In genomic region chr6:5030596-5031136, GRCh38 we compare ENCODE assay signal across 1 cellular context.
TF ChIP-seq lines count a peak whose summit lies in the region.

No MANE protein-coding gene starts in this region.

TF ChIP-seq in K562, 482 proteins besides CTCF, POLR2A, EP300 and RAD21 (continued from another document):
- TF ChIP-seq ZBED1 (IDR thresholded peaks at IDR 0.05) (no peak), SMAD4 (CRISPR knock-in tag; conservative IDR thresholded peaks at IDR 0.05) (peak; percentile 70), CBFB (CRISPR knock-in tag; IDR thresholded peaks at IDR 0.05) (no peak), MAZ (CRISPR knock-in tag; conservative IDR thresholded peaks at IDR 0.05 in 1 of 2, IDR thresholded peaks at IDR 0.05 in 1 of 2) (no peak), POU5F1 (IDR thresholded peaks at IDR 0.05; ENCODE audit: borderline replicate concordance, low read depth, low read length, partially characterized antibody) (no peak), SRSF7 (optimal IDR thresholded peaks at IDR 0.05; ENCODE audit: low read depth, low read length) (no peak), JUN (IDR thresholded peaks at IDR 0.05; ENCODE audit: borderline replicate concordance, low read depth, low read length) (peak; percentile 41; the same call in 1 of the 2 replicates), JUN (CRISPR knock-in tag; IDR thresholded peaks at IDR 0.05; ENCODE audit: borderline replicate concordance) (no peak), L3MBTL2 (IDR thresholded peaks at IDR 0.05) (peak; percentile 90), SP1 (CRISPR knock-in tag; IDR thresholded peaks at IDR 0.05) (peak; percentile 36; the same call in 1 of the 2 replicates), TOE1 (IDR thresholded peaks at IDR 0.05; ENCODE audit: borderline replicate concordance) (peak; percentile 54; the same call in 1 of the 2 replicates), TOE1 (CRISPR knock-in tag; IDR thresholded peaks at IDR 0.05; ENCODE audit: borderline replicate concordance, low read depth) (0 out of 2 replicates have a peak, but pooled peaks have one; percentile 31), DEAF1 (CRISPR knock-in tag; IDR thresholded peaks at IDR 0.05) (peak; percentile 79), CREB3 (tag; conservative IDR thresholded peaks at IDR 0.05; ENCODE audit: low read depth) (no peak), E2F6 (IDR thresholded peaks at IDR 0.05; ENCODE audit: borderline replicate concordance in 1 of 2, extremely low read depth in 1 of 2, insufficient read depth in 1 of 2, insufficient read length in 1 of 2, low read depth in 1 of 2, low read length in 1 of 2, poor library complexity in 1 of 2, severe bottlenecking in 1 of 2) (peak; percentile 68 to 91), ZNF239 (CRISPR knock-in tag; IDR thresholded peaks at IDR 0.05) (peak; percentile 10; the same call in 1 of the 2 replicates), ZBTB11 (CRISPR knock-in tag; IDR thresholded peaks at IDR 0.05) (0 out of 6 replicates have a peak, but pooled peaks of 1 of the 3 experiments have one; percentile 48), BHLHE40 (IDR thresholded peaks at IDR 0.05; ENCODE audit: low read length) (peak; percentile 89), YBX1 (IDR thresholded peaks at IDR 0.05) (no peak), PPARD (CRISPR knock-in tag; IDR thresholded peaks at IDR 0.05) (no peak)
- TF ChIP-seq, protein P1, sequence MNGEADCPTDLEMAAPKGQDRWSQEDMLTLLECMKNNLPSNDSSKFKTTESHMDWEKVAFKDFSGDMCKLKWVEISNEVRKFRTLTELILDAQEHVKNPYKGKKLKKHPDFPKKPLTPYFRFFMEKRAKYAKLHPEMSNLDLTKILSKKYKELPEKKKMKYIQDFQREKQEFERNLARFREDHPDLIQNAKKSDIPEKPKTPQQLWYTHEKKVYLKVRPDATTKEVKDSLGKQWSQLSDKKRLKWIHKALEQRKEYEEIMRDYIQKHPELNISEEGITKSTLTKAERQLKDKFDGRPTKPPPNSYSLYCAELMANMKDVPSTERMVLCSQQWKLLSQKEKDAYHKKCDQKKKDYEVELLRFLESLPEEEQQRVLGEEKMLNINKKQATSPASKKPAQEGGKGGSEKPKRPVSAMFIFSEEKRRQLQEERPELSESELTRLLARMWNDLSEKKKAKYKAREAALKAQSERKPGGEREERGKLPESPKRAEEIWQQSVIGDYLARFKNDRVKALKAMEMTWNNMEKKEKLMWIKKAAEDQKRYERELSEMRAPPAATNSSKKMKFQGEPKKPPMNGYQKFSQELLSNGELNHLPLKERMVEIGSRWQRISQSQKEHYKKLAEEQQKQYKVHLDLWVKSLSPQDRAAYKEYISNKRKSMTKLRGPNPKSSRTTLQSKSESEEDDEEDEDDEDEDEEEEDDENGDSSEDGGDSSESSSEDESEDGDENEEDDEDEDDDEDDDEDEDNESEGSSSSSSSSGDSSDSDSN (IDR thresholded peaks at IDR 0.05; ENCODE audit: borderline replicate concordance in 1 of 2, low read depth in 2 of 2, low read length in 2 of 2): 0 out of 4 replicates have a peak, but pooled peaks of 1 of the 2 experiments have one; percentile 56
- TF ChIP-seq, protein P2, sequence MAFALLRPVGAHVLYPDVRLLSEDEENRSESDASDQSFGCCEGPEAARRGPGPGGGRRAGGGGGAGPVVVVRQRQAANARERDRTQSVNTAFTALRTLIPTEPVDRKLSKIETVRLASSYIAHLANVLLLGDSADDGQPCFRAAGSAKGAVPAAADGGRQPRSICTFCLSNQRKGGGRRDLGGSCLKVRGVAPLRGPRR (CRISPR knock-in tag; IDR thresholded peaks at IDR 0.05): no peak
- TF ChIP-seq, protein P3, sequence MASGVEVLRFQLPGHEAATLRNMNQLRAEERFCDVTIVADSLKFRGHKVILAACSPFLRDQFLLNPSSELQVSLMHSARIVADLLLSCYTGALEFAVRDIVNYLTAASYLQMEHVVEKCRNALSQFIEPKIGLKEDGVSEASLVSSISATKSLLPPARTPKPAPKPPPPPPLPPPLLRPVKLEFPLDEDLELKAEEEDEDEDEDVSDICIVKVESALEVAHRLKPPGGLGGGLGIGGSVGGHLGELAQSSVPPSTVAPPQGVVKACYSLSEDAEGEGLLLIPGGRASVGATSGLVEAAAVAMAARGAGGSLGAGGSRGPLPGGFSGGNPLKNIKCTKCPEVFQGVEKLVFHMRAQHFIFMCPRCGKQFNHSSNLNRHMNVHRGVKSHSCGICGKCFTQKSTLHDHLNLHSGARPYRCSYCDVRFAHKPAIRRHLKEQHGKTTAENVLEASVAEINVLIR (CRISPR knock-in tag; IDR thresholded peaks at IDR 0.05): peak; percentile 51; the same call in 1 of the 2 replicates
